In genomic region chr11:65888163-65888814, GRCh38 we compare ENCODE assay signal across 8 cellular contexts. TPM values are rescaled to one million over a fixed set of nuclear protein-coding genes. Genes with fewer than 3 reads are reported as not detected.
DNase-seq lines count a peak whose midpoint lies in the region; ATAC-seq and TF ChIP-seq lines count a peak whose summit lies in the region.

TSS of gene FIBP (minus strand) at chr11:65888471. CDS start at chr11:65888418, 53 bp downstream.

- H3K9me3 Mint-ChIP-seq in CD4-positive, alpha-beta memory T cell, result peaks cover 0 to 1% (median 0%) of the 10 kb centered on the region in 8 donors
- no peaks in the 10 kb centered on the region for H3K9me3 Mint-ChIP-seq in activated CD8-positive, alpha-beta memory T cell treated with anti-CD3 and anti-CD28 coated beads, Interleukin-2, amount 10 ng/mL, durations not matched to agents 7 days and 5 days (ENCODE audit: low read depth)

- peak within 1 kb of the TSS; percentile 63 for H3K9ac ChIP-seq in HUES6 (ENCODE audit: low read length)
- peak within 1 kb of the TSS; percentile 80 for H3K9ac ChIP-seq in NT2/D1 (ENCODE audit: insufficient read length, low read depth)
- H3K9ac ChIP-seq in endocrine pancreas (ENCODE audit: control insufficient read depth, insufficient read depth, low read length), result peak within 1 kb of the TSS; percentile 79

- peak; percentile 90 to 97 (median 91) for DNase-seq in CD4-positive, alpha-beta memory T cell
- peak; percentile 97 for DNase-seq in GM20000 (ENCODE audit: low spot score)
- DNase-seq in NT2/D1 (ENCODE audit: low read depth, low spot score), result peak; percentile 96
- DNase-seq in activated CD8-positive, alpha-beta memory T cell treated with anti-CD3 and anti-CD28 coated beads, Interleukin-2, amount 10 ng/mL, durations not matched to agents 7 days and 5 days, result peak; percentile 98
- peak; percentile 99 for DNase-seq in mesenteric fat pad (ENCODE audit: low spot score)
- DNase-seq in stimulated activated CD8-positive, alpha-beta memory T cell treated with anti-CD3 and anti-CD28 coated beads, Interleukin-15, amount 100 ng/mL, for 1 hour (ENCODE audit: low read depth), result peak; percentile 86

- peaks cover 63% of the 10 kb centered on the region for H3K4me1 ChIP-seq in CD4-positive, alpha-beta memory T cell (ENCODE audit: insufficient read depth, low read length)
- peaks cover 22% of the 10 kb centered on the region for H3K4me1 ChIP-seq in HUES6 (ENCODE audit: control insufficient read depth, insufficient read depth, low read length)
- peaks cover 18% of the 10 kb centered on the region for H3K4me1 ChIP-seq in NT2/D1 (ENCODE audit: insufficient read depth, insufficient read length)
- H3K4me1 ChIP-seq in endocrine pancreas (ENCODE audit: control insufficient read depth, insufficient read depth, low read length), result no peaks in the 10 kb centered on the region

- H3K27me3 Mint-ChIP-seq in CD4-positive, alpha-beta memory T cell, result no peaks in the 10 kb centered on the region
- no peaks in the 10 kb centered on the region for H3K27me3 Mint-ChIP-seq in activated CD8-positive, alpha-beta memory T cell treated with anti-CD3 and anti-CD28 coated beads, Interleukin-2, amount 10 ng/mL, durations not matched to agents 7 days and 5 days

- H3K4me1 Mint-ChIP-seq in CD4-positive, alpha-beta memory T cell, result peaks cover 34 to 73% (median 56%) of the 10 kb centered on the region in 4 donors
- H3K4me1 Mint-ChIP-seq in activated CD8-positive, alpha-beta memory T cell treated with anti-CD3 and anti-CD28 coated beads, Interleukin-2, amount 10 ng/mL, durations not matched to agents 7 days and 5 days, result peaks cover 68% of the 10 kb centered on the region

- POLR2A ChIA-PET in CD4-positive, alpha-beta memory T cell (lab: Charles Lee; ENCODE audit: partially characterized antibody), result interaction anchor here (0.7 to 17.4 kb wide), 29 partner anchors 9 to 658 kb away, joined by 3 to 435 read pairs (median 5); partner anchors contain the start of genes BANF1, C11orf68, CFL1 and CTSW

- ATAC-seq in activated CD8-positive, alpha-beta memory T cell treated with anti-CD3 and anti-CD28 coated beads, Interleukin-2, amount 10 ng/mL, durations not matched to agents 7 days and 5 days, result peak; percentile 63

- CTCF ChIA-PET in CD4-positive, alpha-beta memory T cell (lab: Charles Lee; ENCODE audit: partially characterized antibody), result interaction anchor here (0.6 to 15.3 kb wide), 37 partner anchors 8 to 1352 kb away, joined by 3 to 281 read pairs (median 4); partner anchors contain the start of genes BANF1, C11orf68, CFL1 and CTSW
- CTCF ChIA-PET in activated CD8-positive, alpha-beta memory T cell treated with anti-CD3 and anti-CD28 coated beads, Interleukin-2, amount 10 ng/mL, durations not matched to agents 7 days and 5 days (lab: Charles Lee), result interaction anchor here (0.6 to 26.4 kb wide), 35 partner anchors 10 to 236 kb away, joined by 3 to 710 read pairs (median 6); partner anchors contain the start of genes AP5B1, BANF1, CFL1 and CTSW

- peak within 1 kb of the TSS; percentile 86 for H3K27ac ChIP-seq in CD4-positive, alpha-beta memory T cell (ENCODE audit: low read depth, low read length)
- peak within 1 kb of the TSS; percentile 26; the same call in 1 of the 2 replicates for H3K27ac ChIP-seq in HUES6 (ENCODE audit: low read depth, low read length)

- peaks cover 8% of the 10 kb centered on the region for H3K36me3 ChIP-seq in CD4-positive, alpha-beta memory T cell (ENCODE audit: insufficient read depth, low read length)
- H3K36me3 ChIP-seq in HUES6 (ENCODE audit: control insufficient read depth, insufficient read depth, low read length), result peaks cover 36% of the 10 kb centered on the region
- peaks cover 59% of the 10 kb centered on the region for H3K36me3 ChIP-seq in NT2/D1 (ENCODE audit: insufficient read depth, insufficient read length, low read length)
- H3K36me3 ChIP-seq in endocrine pancreas (ENCODE audit: control insufficient read depth, insufficient read depth, low read length), result peaks cover 3% of the 10 kb centered on the region

- H3K4me3 Mint-ChIP-seq in CD4-positive, alpha-beta memory T cell, result peak within 1 kb of the TSS; percentile 86 to 97 (median 91)
- H3K4me3 Mint-ChIP-seq in activated CD8-positive, alpha-beta memory T cell treated with anti-CD3 and anti-CD28 coated beads, Interleukin-2, amount 10 ng/mL, durations not matched to agents 7 days and 5 days, result peak within 1 kb of the TSS; percentile 96

- no peaks in the 10 kb centered on the region for H3K9me3 ChIP-seq in CD4-positive, alpha-beta memory T cell (ENCODE audit: control insufficient read depth in 1 of 2, low read length in 2 of 2)
- H3K9me3 ChIP-seq in HUES6 (ENCODE audit: control insufficient read depth, insufficient read depth, low read depth, low read length) (no peaks in the 10 kb centered on the region), NT2/D1 (ENCODE audit: insufficient read depth, low read length) (peaks cover 20% of the 10 kb centered on the region; the same call in 1 of the 2 replicates), endocrine pancreas (ENCODE audit: control insufficient read depth, low read length) (no peaks in the 10 kb centered on the region)

- H3K36me3 Mint-ChIP-seq in CD4-positive, alpha-beta memory T cell, result peaks cover 4 to 37% of the 10 kb centered on the region in 2 donors
- peaks cover 16% of the 10 kb centered on the region for H3K36me3 Mint-ChIP-seq in activated CD8-positive, alpha-beta memory T cell treated with anti-CD3 and anti-CD28 coated beads, Interleukin-2, amount 10 ng/mL, durations not matched to agents 7 days and 5 days

- TF ChIP-seq CTCF in GM20000 (IDR thresholded peaks at IDR 0.05; ENCODE audit: extremely low read depth, missing control alignments), result peak; percentile 69

- H3K27me3 ChIP-seq in CD4-positive, alpha-beta memory T cell (ENCODE audit: insufficient read depth, low read length), result no peaks in the 10 kb centered on the region
- H3K27me3 ChIP-seq in HUES6 (ENCODE audit: control insufficient read depth, insufficient read depth, low read length), result peaks cover 14% of the 10 kb centered on the region
- peaks cover 14% of the 10 kb centered on the region for H3K27me3 ChIP-seq in NT2/D1 (ENCODE audit: insufficient read depth, insufficient read length)
- H3K27me3 ChIP-seq in endocrine pancreas (ENCODE audit: control insufficient read depth, insufficient read depth, low read length), result no peaks in the 10 kb centered on the region

- H3K27ac Mint-ChIP-seq in CD4-positive, alpha-beta memory T cell, result peak within 1 kb of the TSS; percentile 95 to 100 (median 99)
- H3K27ac Mint-ChIP-seq in activated CD8-positive, alpha-beta memory T cell treated with anti-CD3 and anti-CD28 coated beads, Interleukin-2, amount 10 ng/mL, durations not matched to agents 7 days and 5 days, result peak within 1 kb of the TSS; percentile 95

- peak within 1 kb of the TSS; percentile 79 to 83 for H3K4me3 ChIP-seq in CD4-positive, alpha-beta memory T cell (ENCODE audit: low read length in 2 of 2)
- H3K4me3 ChIP-seq in HUES6 (ENCODE audit: low read depth, low read length), result peak within 1 kb of the TSS; percentile 94
- H3K4me3 ChIP-seq in NT2/D1 (ENCODE audit: insufficient read length, low read depth), result peak within 1 kb of the TSS; percentile 48
- H3K4me3 ChIP-seq in endocrine pancreas (ENCODE audit: control insufficient read depth, insufficient read depth, low read length), result peak within 1 kb of the TSS; percentile 56

- intact Hi-C loops in CD4-positive, alpha-beta memory T cell (cut with micrococcal nuclease), result loop anchor here (1.0 to 2.0 kb wide), 4 partner anchors 15 to 176 kb away; partner anchors contain the start of genes EFEMP2, KAT5 and SART1

RNA-seq across cellular contexts. Expression of gene FIBP, which starts in this region (rescaled TPM):
- total RNA-seq in CD4-positive, alpha-beta memory T cell, result 10 to 100 TPM; 39.9 to 42.1 TPM
- 10 to 100 TPM; 79.3 to 99.0 TPM for polyA plus RNA-seq in CD4-positive, alpha-beta memory T cell
- total RNA-seq in activated CD8-positive, alpha-beta memory T cell treated with anti-CD3 and anti-CD28 coated beads, Interleukin-2, amount 10 ng/mL, durations not matched to agents 7 days and 5 days, result 100 to 1,000 TPM; 100 to 122 TPM
- 46.5 TPM for total RNA-seq in mesenteric fat pad

Comparison
In these comparisons a context has a peak if more than half of its experiments do, and no peak if none do; other contexts are left out.
1. Peak in every context shown above with its lines: DNase-seq, ATAC-seq, H3K4me3 ChIP-seq and H3K27ac ChIP-seq.